8 cellular contexts compared by ENCODE assay signal in the genomic region with DNA sequence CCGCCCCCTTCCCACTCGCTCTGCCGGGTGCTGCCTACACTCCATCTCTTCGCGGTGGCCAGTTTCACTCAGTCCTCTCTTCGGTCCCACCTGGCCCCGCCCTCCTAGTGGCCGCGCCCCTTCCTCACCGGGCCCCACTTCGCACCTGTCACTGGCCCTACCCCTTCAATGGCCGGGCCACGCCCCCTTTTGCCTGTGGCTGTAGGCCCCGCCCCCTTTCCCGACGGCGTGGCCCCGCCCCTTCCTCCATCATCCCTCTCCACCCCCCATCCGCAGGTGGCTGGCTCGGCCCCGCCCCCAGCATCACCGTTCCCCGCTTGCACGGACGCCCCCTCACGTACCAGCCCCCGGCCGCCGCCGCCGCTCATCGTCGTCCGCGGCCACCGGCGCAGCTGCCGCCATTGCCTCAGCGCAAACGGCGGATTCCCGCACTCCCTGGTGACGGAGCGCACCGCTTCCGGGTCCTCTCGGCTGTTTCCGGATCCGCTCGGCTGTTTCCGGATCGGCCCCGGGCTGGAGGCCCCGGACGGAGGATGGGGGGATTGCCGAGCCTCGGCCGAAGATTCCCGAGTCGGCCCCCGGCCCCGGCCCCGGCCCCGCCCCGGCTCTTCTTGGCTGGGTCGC.
DNase-seq lines count a peak whose midpoint lies in the region; ATAC-seq and TF ChIP-seq lines count a peak whose summit lies in the region.

A gene with protein sequence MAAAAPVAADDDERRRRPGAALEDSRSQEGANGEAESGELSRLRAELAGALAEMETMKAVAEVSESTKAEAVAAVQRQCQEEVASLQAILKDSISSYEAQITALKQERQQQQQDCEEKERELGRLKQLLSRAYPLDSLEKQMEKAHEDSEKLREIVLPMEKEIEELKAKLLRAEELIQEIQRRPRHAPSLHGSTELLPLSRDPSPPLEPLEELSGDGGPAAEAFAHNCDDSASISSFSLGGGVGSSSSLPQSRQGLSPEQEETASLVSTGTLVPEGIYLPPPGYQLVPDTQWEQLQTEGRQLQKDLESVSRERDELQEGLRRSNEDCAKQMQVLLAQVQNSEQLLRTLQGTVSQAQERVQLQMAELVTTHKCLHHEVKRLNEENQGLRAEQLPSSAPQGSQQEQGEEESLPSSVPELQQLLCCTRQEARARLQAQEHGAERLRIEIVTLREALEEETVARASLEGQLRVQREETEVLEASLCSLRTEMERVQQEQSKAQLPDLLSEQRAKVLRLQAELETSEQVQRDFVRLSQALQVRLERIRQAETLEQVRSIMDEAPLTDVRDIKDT (minus strand): TSS at position 477 of the 624 bp plus-strand sequence. CDS start 75 bp downstream, at position 402.

- DNase-seq in AG08395 (ENCODE audit: low spot score) (peak; percentile 99), NCI-H226 (peak; percentile 75), caudate nucleus (lab: John Stamatoyannopoulos, UW) (peak in 60 of 61 donors; percentile 58 to 99 (median 89)), inferior parietal cortex (ENCODE audit: extremely low spot score) (peak; percentile 88)
- DNase-seq in activated CD4-positive, CD25-positive, alpha-beta regulatory T cell treated with anti-CD3 and anti-CD28 coated beads, Interleukin-2, amount 50 U/mL, for 16 hours (ENCODE audit: low read depth, low spot score) = peak; percentile 83
- DNase-seq in stimulated activated CD4-positive, alpha-beta T cell treated with anti-CD3 and anti-CD28 coated beads, Interleukin-12 subunit alpha, Interleukin-12 subunit beta, amount 100 ng/mL, for 24 hours (ENCODE audit: low read depth in 2 of 2) = peak; percentile 94 to 98

- peak within 1 kb of the TSS; percentile 98 for H3K27ac ChIP-seq in caudate nucleus (ENCODE audit: low read depth, low read length)

- in situ Hi-C loops in GM18951 (cut with MboI; ENCODE audit: low sequenced_read_pairs, unreplicated experiment) = no loop called here

- ATAC-seq in HG03196 (IDR thresholded peaks at IDR 0.05; ENCODE audit: unreplicated experiment) = peak; percentile 61

- TF ChIP-seq POLR2A in GM18951 (IDR thresholded peaks at IDR 0.05; ENCODE audit: extremely low read depth, insufficient read depth, insufficient read length) = peak; percentile 52

Comparison
In these comparisons a context has a peak if more than half of its experiments do, and no peak if none do; other contexts are left out.
1. Peak in every context shown above with its lines: DNase-seq, ATAC-seq and H3K27ac ChIP-seq.